8 cellular contexts compared by ENCODE assay signal in genomic region chr19:52734893-52735661, GRCh38. TPM values are rescaled to one million over a fixed set of nuclear protein-coding genes. Genes with fewer than 3 reads are reported as not detected.
DNase-seq lines count a peak whose midpoint lies in the region; ATAC-seq and TF ChIP-seq lines count a peak whose summit lies in the region.

TSS of gene ZNF611 (minus strand) at chr19:52735044. CDS start at chr19:52715894, 19,150 bp downstream.

- peak; percentile 89 for DNase-seq in NCI-H1092 (lab: John Stamatoyannopoulos, UW)
- peak; percentile 97 to 98 for DNase-seq in activated naive CD4-positive, alpha-beta T cell treated with anti-CD3 and anti-CD28 coated beads, Interleukin-2, amount 50 U/mL, for 72 hours (ENCODE audit: low spot score in 2 of 2)
- DNase-seq in glomerular endothelial cell (ENCODE audit: extremely low read depth, low read depth, low spot score) = peak; percentile 72
- peak; percentile 99 for DNase-seq in omental fat pad (ENCODE audit: low spot score)
- DNase-seq in testis = peak; percentile 99

- ATAC-seq in HG02571 (IDR thresholded peaks at IDR 0.05; ENCODE audit: unreplicated experiment) (peak; percentile 90), SK-N-SH treated with all-trans-retinoic acid at 6 μM for 48 hours (peak; percentile 99), omental fat pad (ENCODE audit: low FRiP score) (peak; percentile 99)
- ATAC-seq in activated naive CD4-positive, alpha-beta T cell treated with anti-CD3 and anti-CD28 coated beads, Interleukin-2, amount 50 U/mL, for 72 hours = peak; percentile 98 to 99

- H3K36me3 ChIP-seq in testis (ENCODE audit: low read depth, missing control alignments) = no peaks in the 10 kb centered on the region

- peak within 1 kb of the TSS; percentile 75 to 79 for H3K27ac ChIP-seq in testis

- intact Hi-C loops in testis (cut with DNase I; ENCODE audit: low total_unique reads) = no loop called here

- no peaks in the 10 kb centered on the region for H3K27me3 ChIP-seq in testis

- peak within 1 kb of the TSS; percentile 90 to 94 for H3K27ac Mint-ChIP-seq in activated naive CD4-positive, alpha-beta T cell treated with anti-CD3 and anti-CD28 coated beads, Interleukin-2, amount 50 U/mL, for 72 hours

- WGBS in testis, 2 donors = 3 to 5% methylated on average over 38 of the region's 38 CpGs

- H3K4me3 ChIP-seq in GM08714 (ENCODE audit: low read length) = peak within 1 kb of the TSS; percentile 88
- H3K4me3 ChIP-seq in testis = peak within 1 kb of the TSS; percentile 69 to 84

- TF ChIP-seq CTCF in omental fat pad (IDR thresholded peaks at IDR 0.05) (peak in 1 of 3 donors; percentile 4), testis (IDR thresholded peaks at IDR 0.05) (peak; percentile 56 to 66 (median 58))

- peaks cover 11 to 49% of the 10 kb centered on the region in 2 donors for H3K36me3 Mint-ChIP-seq in activated naive CD4-positive, alpha-beta T cell treated with anti-CD3 and anti-CD28 coated beads, Interleukin-2, amount 50 U/mL, for 72 hours

- peaks cover 0 to 13% of the 10 kb centered on the region in 2 donors for H3K9me3 Mint-ChIP-seq in activated naive CD4-positive, alpha-beta T cell treated with anti-CD3 and anti-CD28 coated beads, Interleukin-2, amount 50 U/mL, for 72 hours

- H3K4me1 ChIP-seq in testis = no peaks in the 10 kb centered on the region

- H3K9me3 ChIP-seq in testis = no peaks in the 10 kb centered on the region

- peak; percentile 46 for TF ChIP-seq POLR2A in testis (IDR thresholded peaks at IDR 0.05)

TF ChIP-seq in SK-N-SH treated with all-trans-retinoic acid at 6 μM for 48 hours, 23 proteins besides CTCF, POLR2A, EP300 and RAD21:
- TF ChIP-seq GLIS3 (CRISPR knock-in tag; IDR thresholded peaks at IDR 0.05) = no peak
- no peak for TF ChIP-seq BACH2 (CRISPR knock-in tag; IDR thresholded peaks at IDR 0.05; ENCODE audit: borderline replicate concordance)
- TF ChIP-seq CSRNP3 (CRISPR knock-in tag; IDR thresholded peaks at IDR 0.05) = no peak
- TF ChIP-seq ISL1 (CRISPR knock-in tag; IDR thresholded peaks at IDR 0.05) = no peak
- no peak for TF ChIP-seq CREB5 (CRISPR knock-in tag; IDR thresholded peaks at IDR 0.05; ENCODE audit: low read depth)
- no peak for TF ChIP-seq ESRRG (CRISPR knock-in tag; IDR thresholded peaks at IDR 0.05)
- no peak for TF ChIP-seq CSDC2 (CRISPR knock-in tag; IDR thresholded peaks at IDR 0.05)
- no peak for TF ChIP-seq ARNTL (CRISPR knock-in tag; IDR thresholded peaks at IDR 0.05; ENCODE audit: borderline replicate concordance, low read depth)
- no peak for TF ChIP-seq PATZ1 (CRISPR knock-in tag; IDR thresholded peaks at IDR 0.05; ENCODE audit: borderline replicate concordance)
- no peak for TF ChIP-seq ZNF565 (CRISPR knock-in tag; conservative IDR thresholded peaks at IDR 0.05; ENCODE audit: low read depth)
- no peak for TF ChIP-seq ZFP3 (CRISPR knock-in tag; IDR thresholded peaks at IDR 0.05)
- no peak for TF ChIP-seq ZFP30 (CRISPR knock-in tag; IDR thresholded peaks at IDR 0.05)
- TF ChIP-seq TOX (CRISPR knock-in tag; IDR thresholded peaks at IDR 0.05; ENCODE audit: borderline replicate concordance) = no peak

RNA-seq across cellular contexts. Expression of gene ZNF611, which starts in this region (rescaled TPM):
- total RNA-seq in activated naive CD4-positive, alpha-beta T cell treated with anti-CD3 and anti-CD28 coated beads, Interleukin-2, amount 50 U/mL, for 72 hours = 10 to 100 TPM; 17.5 to 19.7 TPM
- total RNA-seq in glomerular endothelial cell (9.5 and 12.8 TPM in 2 replicates), omental fat pad (10 to 100 TPM; 10.1 to 15.4 (median 11.9) TPM), testis (10 to 100 TPM; 17.8 to 26.8 TPM)
- polyA plus RNA-seq in testis (ENCODE audit: insufficient read depth, low read depth, low replicate concordance) = 7.9 TPM

Comparison
In these comparisons a context has a peak if more than half of its experiments do, and no peak if none do; other contexts are left out.
1. Peak in every context shown above with its lines: DNase-seq, ATAC-seq, H3K4me3 ChIP-seq and H3K27ac ChIP-seq.